In genomic region chr22:39214383-39215069, GRCh38 we compare ENCODE assay signal across 10 cellular contexts. TPM values are rescaled to one million over a fixed set of nuclear protein-coding genes. Genes with fewer than 3 reads are reported as not detected.
A peak's percentile ranks its signal among the peaks of the same experiment; 100 is the strongest.
DNase-seq lines count a peak whose midpoint lies in the region; ATAC-seq and TF ChIP-seq lines count a peak whose summit lies in the region.
"Had no signal": no experiment of that assay in that cellular context is flagged by ENCODE, and none has a peak within 500 bp of the region (broad histone marks: within the 10 kb centered on the region; RNA-seq: fewer than 3 reads in every experiment).

No MANE protein-coding gene starts in this region.

- no peak overlapping the region for H3K4me3 ChIP-seq in Caco-2 (ENCODE audit: low read depth, low read length)
- H3K4me3 ChIP-seq in breast epithelium: no peak overlapping the region
- H3K4me3 ChIP-seq in mesenchymal stem cell (ENCODE audit: insufficient read depth in 1 of 2, low read depth in 1 of 2, low read length in 2 of 2): no peak overlapping the region

- CTCF ChIA-PET in Caco-2 (lab: Charles Lee) (interaction anchor here (0.6 to 1.9 kb wide), 7 partner anchors 16 to 186 kb away, joined by 3 to 9 read pairs (median 4); no protein-coding TSS in a partner anchor), GM10248 (lab: Yijun Ruan, JAX) (interaction anchor here (0.9 to 3.1 kb wide), 10 partner anchors 13 to 301 kb away, joined by 3 to 15 read pairs (median 3); no protein-coding TSS in a partner anchor)

- no peaks in the 10 kb centered on the region for H3K27me3 Mint-ChIP-seq in Caco-2 (ENCODE audit: insufficient read depth, unreplicated experiment)
- peaks cover 61% of the 10 kb centered on the region for H3K27me3 Mint-ChIP-seq in stimulated activated memory B cell treated with anti-CD40 and anti-IgM and Interleukin-4, amounts not matched to agents 10 μg/mL and 1 μg/mL and 100 μg/mL, for 72 hours

- no peak overlapping the region for H3K4ac ChIP-seq in mesenchymal stem cell (ENCODE audit: low read depth in 1 of 2, low read length in 2 of 2)

- H3K9me3 ChIP-seq in Caco-2 (no peaks in the 10 kb centered on the region; the same call in 1 of the 2 replicates), breast epithelium (no peaks in the 10 kb centered on the region), mesenchymal stem cell (ENCODE audit: control insufficient read depth, low read length) (no peaks in the 10 kb centered on the region)

- no peak overlapping the region for H3K18ac ChIP-seq in mesenchymal stem cell (ENCODE audit: low read depth in 1 of 2, low read length in 2 of 2)

- H3K4me3 Mint-ChIP-seq in Caco-2 (ENCODE audit: unreplicated experiment): peak overlapping the region; percentile 77
- H3K4me3 Mint-ChIP-seq in stimulated activated memory B cell treated with anti-CD40 and anti-IgM and Interleukin-4, amounts not matched to agents 10 μg/mL and 1 μg/mL and 100 μg/mL, for 72 hours: no peak overlapping the region

- peak overlapping the region; percentile 98 for H3K27ac Mint-ChIP-seq in Caco-2 (ENCODE audit: unreplicated experiment)
- no peak overlapping the region for H3K27ac Mint-ChIP-seq in stimulated activated memory B cell treated with anti-CD40 and anti-IgM and Interleukin-4, amounts not matched to agents 10 μg/mL and 1 μg/mL and 100 μg/mL, for 72 hours

- H3K9ac ChIP-seq in mesenchymal stem cell (ENCODE audit: low read length): no peak overlapping the region

- H3K79me1 ChIP-seq in mesenchymal stem cell (replicated peaks; ENCODE audit: low read length, poor library complexity, severe bottlenecking): no peaks in the 10 kb centered on the region

- H3K9me3 Mint-ChIP-seq in Caco-2 (ENCODE audit: unreplicated experiment): no peaks in the 10 kb centered on the region
- peaks cover 2% of the 10 kb centered on the region for H3K9me3 Mint-ChIP-seq in stimulated activated memory B cell treated with anti-CD40 and anti-IgM and Interleukin-4, amounts not matched to agents 10 μg/mL and 1 μg/mL and 100 μg/mL, for 72 hours

- peak overlapping the region; percentile 3 for H3K4me2 ChIP-seq in mesenchymal stem cell (ENCODE audit: low read length, poor library complexity, severe bottlenecking)

- intact Hi-C loops in Caco-2 (cut with micrococcal nuclease; ENCODE audit: unreplicated experiment): loop anchor here (1.0 kb wide), 2 partner anchors 27 to 40 kb away; no protein-coding TSS in a partner anchor
- intact Hi-C loops in breast epithelium (cut with DNase I; ENCODE audit: low total_unique reads): no loop called here

- H3K14ac ChIP-seq in mesenchymal stem cell (ENCODE audit: low read length in 2 of 2): no peak overlapping the region

- H3K36me3 ChIP-seq in Caco-2 (ENCODE audit: control insufficient read depth, insufficient read depth, low read length): no peaks in the 10 kb centered on the region
- no peaks in the 10 kb centered on the region for H3K36me3 ChIP-seq in breast epithelium
- no peaks in the 10 kb centered on the region for H3K36me3 ChIP-seq in mesenchymal stem cell (ENCODE audit: control insufficient read depth in 1 of 2, insufficient read depth in 2 of 2, low read depth in 1 of 2, low read length in 2 of 2)

- H3K4me1 ChIP-seq in Caco-2 (peaks cover 39% of the 10 kb centered on the region), breast epithelium (peaks cover 0 to 18% of the 10 kb centered on the region in 2 donors), mesenchymal stem cell (ENCODE audit: control insufficient read depth, insufficient read depth, low read depth, low read length) (peaks cover 37% of the 10 kb centered on the region)

- peaks cover 22% of the 10 kb centered on the region for H3K4me1 Mint-ChIP-seq in Caco-2 (ENCODE audit: low read depth, unreplicated experiment)
- peaks cover 6% of the 10 kb centered on the region for H3K4me1 Mint-ChIP-seq in stimulated activated memory B cell treated with anti-CD40 and anti-IgM and Interleukin-4, amounts not matched to agents 10 μg/mL and 1 μg/mL and 100 μg/mL, for 72 hours

- peak overlapping the region; percentile 54 for H2BK5ac ChIP-seq in mesenchymal stem cell (ENCODE audit: low read depth, low read length, poor library complexity, severe bottlenecking)

- no TSS peak for BruUV-seq in Caco-2 (replicated peaks; lab: Mats Ljungman, UMichigan)

- ATAC-seq in GM21423 (IDR thresholded peaks at IDR 0.05; ENCODE audit: unreplicated experiment): no peak
- ATAC-seq in stimulated activated memory B cell treated with anti-CD40 and anti-IgM and Interleukin-4, amounts not matched to agents 10 μg/mL and 1 μg/mL and 100 μg/mL, for 72 hours: no peak

- TF ChIP-seq POLR2A in breast epithelium (IDR thresholded peaks at IDR 0.05): no peak

- no peak overlapping the region for H2BK15ac ChIP-seq in mesenchymal stem cell (ENCODE audit: low read depth, poor library complexity, severe bottlenecking)

- WGBS in mesenchymal stem cell: 38% methylated on average over 8 of the region's 8 CpGs

- no peak overlapping the region for H2AK5ac ChIP-seq in mesenchymal stem cell (ENCODE audit: low read length, severe bottlenecking)

- no peak overlapping the region for H4K91ac ChIP-seq in mesenchymal stem cell (ENCODE audit: low read length)

- TF ChIP-seq CTCF in Caco-2 (IDR thresholded peaks at IDR 0.05; ENCODE audit: insufficient read depth in 1 of 2, low read depth in 1 of 2, low read length in 1 of 2, severe bottlenecking in 1 of 2, unreplicated experiment in 1 of 2) (no peak), breast epithelium (IDR thresholded peaks at IDR 0.05) (no peak), GM10248 (IDR thresholded peaks at IDR 0.05; ENCODE audit: control extremely low read depth, extremely low read depth, low read depth, missing control alignments) (no peak)

- no peak overlapping the region for H2BK12ac ChIP-seq in mesenchymal stem cell (ENCODE audit: low read length in 2 of 2)

- H2AFZ ChIP-seq in mesenchymal stem cell (ENCODE audit: low read depth, low read length): no peak overlapping the region

- H4K8ac ChIP-seq in mesenchymal stem cell (ENCODE audit: low read length): no peak overlapping the region

- peaks cover 14% of the 10 kb centered on the region for H3K36me3 Mint-ChIP-seq in Caco-2 (ENCODE audit: insufficient read depth, unreplicated experiment)
- H3K36me3 Mint-ChIP-seq in stimulated activated memory B cell treated with anti-CD40 and anti-IgM and Interleukin-4, amounts not matched to agents 10 μg/mL and 1 μg/mL and 100 μg/mL, for 72 hours: no peaks in the 10 kb centered on the region

- no peaks in the 10 kb centered on the region for H3K27me3 ChIP-seq in Caco-2 (replicated peaks; ENCODE audit: control insufficient read depth, insufficient read depth, low read length)
- no peaks in the 10 kb centered on the region for H3K27me3 ChIP-seq in breast epithelium
- peaks cover 0 to 33% of the 10 kb centered on the region in 2 experiments for H3K27me3 ChIP-seq in mesenchymal stem cell (ENCODE audit: control insufficient read depth in 1 of 2, insufficient read depth in 1 of 2, low read length in 2 of 2)

- POLR2A ChIA-PET in Caco-2 (lab: Charles Lee) (interaction anchor here (0.7 to 1.5 kb wide), 4 partner anchors 26 to 104 kb away, joined by 4 to 11 read pairs (median 6); partner anchors contain the start of gene RPL3), GM10248 (lab: Yijun Ruan, JAX) (interaction anchor here (0.6 kb wide), 1 partner anchor 25 kb away, joined by 4 read pairs; no protein-coding TSS in a partner anchor)

- H3K23ac ChIP-seq in mesenchymal stem cell (ENCODE audit: low read length in 2 of 2): no peak overlapping the region

- peak; percentile 70 to 80 for DNase-seq in Caco-2
- DNase-seq in HS-5 (ENCODE audit: low read depth): peak; percentile 47
- DNase-seq in breast epithelium (ENCODE audit: low spot score in 2 of 2): peak in 1 of 2 donors; percentile 62
- DNase-seq in mesenchymal stem cell: peak; percentile 20
- no peak for DNase-seq in Kasumi-1 (lab: John Stamatoyannopoulos, UW)
- no peak for DNase-seq in GM10248 (ENCODE audit: extremely low spot score)
- DNase-seq: NCI-H2081 treated with DMSO at 0.1 percent for 48 hours, T-helper 9 cell had no signal

- H3K27ac ChIP-seq in breast epithelium (peak overlapping the region; percentile 79 to 80), mesenchymal stem cell (ENCODE audit: low read length, poor library complexity, severe bottlenecking) (peak overlapping the region; percentile 85)

- H2BK120ac ChIP-seq in mesenchymal stem cell (ENCODE audit: low read depth, low read length): no peak overlapping the region

RNA-seq across cellular contexts. Expression of gene PDGFB, which starts 30.3 kb away (rescaled TPM):
- 7.2 and 8.3 TPM in 2 replicates for total RNA-seq in Caco-2 (2022)
- 10 to 100 TPM in 1 of 3 donors, 1 to 10 TPM in 2; 5.3 to 11.1 (median 8.5) TPM for total RNA-seq in breast epithelium
- 3.4 TPM for polyA plus RNA-seq in mesenchymal stem cell (2013, experiment 1 of 2)
- polyA plus RNA-seq in mesenchymal stem cell (2013, experiment 2 of 2): 3.6 TPM

Comparison
In these comparisons a context has a peak if more than half of its experiments do, and no peak if none do; other contexts are left out.
1. DNase-seq: peak in Caco-2 (2 of 2), HS-5 (single experiment) and mesenchymal stem cell (single experiment); none in Kasumi-1 (0 of 2) and GM10248 (single experiment).